In genomic region chr19:58553799-58554493, GRCh38 we compare ENCODE assay signal across 7 cellular contexts. TPM values are rescaled to one million over a fixed set of nuclear protein-coding genes. Genes with fewer than 3 reads are reported as not detected.
A peak's percentile ranks its signal among the peaks of the same experiment; 100 is the strongest.
DNase-seq lines count a peak whose midpoint lies in the region; ATAC-seq and TF ChIP-seq lines count a peak whose summit lies in the region.

No MANE protein-coding gene starts in this region.

- CTCF ChIA-PET in IMR-90 (lab: Yijun Ruan, JAX) = no interaction called here

- H3K4me1 ChIP-seq in IMR-90 (ENCODE audit: control insufficient read depth, insufficient read depth, low read length) = peaks cover 17% of the 10 kb centered on the region

- H2BK5ac ChIP-seq in IMR-90 (ENCODE audit: low read depth, low read length, poor library complexity, severe bottlenecking) = peak overlapping the region; percentile 77

- POLR2A ChIA-PET in IMR-90 (lab: Charles Lee; ENCODE audit: unreplicated experiment) = no interaction called here

- H3K14ac ChIP-seq in IMR-90 (replicated peaks; ENCODE audit: low read depth, low read length) = peak overlapping the region; percentile 97

- H3K9ac ChIP-seq in IMR-90 (ENCODE audit: low read depth, low read length) = peak overlapping the region; percentile 74

- peaks cover 41% of the 10 kb centered on the region for H4K20me1 ChIP-seq in IMR-90 (ENCODE audit: insufficient read depth, low read length)

- peak overlapping the region; percentile 100 for H2AK9ac ChIP-seq in IMR-90 (replicated peaks; ENCODE audit: low read depth, low read length, poor library complexity)

- H2AFZ ChIP-seq in IMR-90 (replicated peaks; ENCODE audit: low read length, poor library complexity) = peak overlapping the region; percentile 96

- in situ Hi-C loops in IMR-90 (cut with MboI; ENCODE audit: low sequenced_read_pairs) = no loop called here

- dilution Hi-C loops in IMR-90 (cut with HindIII; ENCODE audit: low sequenced_read_pairs, unreplicated experiment) = no loop called here

- BruUV-seq in IMR-90 (replicated peaks; lab: Mats Ljungman, UMichigan) = no TSS peak

- H3K27me3 ChIP-seq in IMR-90 (ENCODE audit: control insufficient read depth, insufficient read depth, low read length) (no peaks in the 10 kb centered on the region), kidney epithelial cell (ENCODE audit: control insufficient read depth, insufficient read depth, low read length) (no peaks in the 10 kb centered on the region)

- H3K4me1 Mint-ChIP-seq in activated naive CD8-positive, alpha-beta T cell treated with anti-CD3 and anti-CD28 coated beads, Interleukin-2, amount 50 U/mL, for 24 hours = peaks cover 58% of the 10 kb centered on the region

- peak overlapping the region; percentile 99 for H3K4me3 Mint-ChIP-seq in activated naive CD8-positive, alpha-beta T cell treated with anti-CD3 and anti-CD28 coated beads, Interleukin-2, amount 50 U/mL, for 24 hours

- 45% methylated on average over 5 of the region's 18 CpGs; no CpG with 5 or more reads in 1 of the 2 experiments for WGBS in IMR-90 (ENCODE audit: extremely low coverage in 2 of 2, insufficient read length in 1 of 2), 2 experiments

- H3K9me3 Mint-ChIP-seq in activated naive CD8-positive, alpha-beta T cell treated with anti-CD3 and anti-CD28 coated beads, Interleukin-2, amount 50 U/mL, for 24 hours = no peaks in the 10 kb centered on the region

- H3K27me3 Mint-ChIP-seq in activated naive CD8-positive, alpha-beta T cell treated with anti-CD3 and anti-CD28 coated beads, Interleukin-2, amount 50 U/mL, for 24 hours = peaks cover 2% of the 10 kb centered on the region

- no peak overlapping the region for H2BK15ac ChIP-seq in IMR-90 (ENCODE audit: low read depth, low read length)

- TF ChIP-seq CTCF in IMR-90 (conservative IDR thresholded peaks at IDR 0.05; ENCODE audit: low read depth, low read length) = no peak
- TF ChIP-seq CTCF in kidney epithelial cell (IDR thresholded peaks at IDR 0.05; ENCODE audit: insufficient read depth, low read length, poor library complexity, severe bottlenecking) = no peak

- peak overlapping the region; percentile 8; the same call in 1 of the 2 replicates for H2BK120ac ChIP-seq in IMR-90 (ENCODE audit: low read depth, low read length)

- TF ChIP-seq RAD21 in IMR-90 (IDR thresholded peaks at IDR 0.05; ENCODE audit: low read length) = no peak

- no peak for ATAC-seq in IMR-90 (ENCODE audit: low read depth)
- no peak for ATAC-seq in activated naive CD8-positive, alpha-beta T cell treated with anti-CD3 and anti-CD28 coated beads, Interleukin-2, amount 50 U/mL, for 24 hours

- peak overlapping the region; percentile 86 for H3K23ac ChIP-seq in IMR-90 (ENCODE audit: low read depth, low read length)

- peak overlapping the region; percentile 68 for H4K5ac ChIP-seq in IMR-90 (ENCODE audit: low read depth, low read length)

- H3K9me1 ChIP-seq in IMR-90 (ENCODE audit: insufficient read depth, low read length) = peaks cover 14% of the 10 kb centered on the region

- peak overlapping the region; percentile 98 for H3K27ac Mint-ChIP-seq in activated naive CD8-positive, alpha-beta T cell treated with anti-CD3 and anti-CD28 coated beads, Interleukin-2, amount 50 U/mL, for 24 hours

- peaks cover 71% of the 10 kb centered on the region for H3K36me3 Mint-ChIP-seq in activated naive CD8-positive, alpha-beta T cell treated with anti-CD3 and anti-CD28 coated beads, Interleukin-2, amount 50 U/mL, for 24 hours (ENCODE audit: low read depth)

- H4K91ac ChIP-seq in IMR-90 (ENCODE audit: insufficient read depth, low read depth, low read length) = peak overlapping the region; percentile 91

- H3K18ac ChIP-seq in IMR-90 (ENCODE audit: low read depth, low read length) = no peak overlapping the region

- H3K27ac ChIP-seq in IMR-90 (ENCODE audit: insufficient read depth, low read length) (peak overlapping the region; percentile 80), substantia nigra (ENCODE audit: low read depth, low read length, poor library complexity, severe bottlenecking) (peak overlapping the region; percentile 93)

- TF ChIP-seq POLR2A in IMR-90 (IDR thresholded peaks at IDR 0.05; ENCODE audit: low read depth, low read length) = no peak; the same call in 1 of the 2 replicates

- intact Hi-C loops in IMR-90 (cut with micrococcal nuclease) = no loop called here

- H2BK20ac ChIP-seq in IMR-90 (ENCODE audit: low read depth, low read length) = no peak overlapping the region

- H3K4ac ChIP-seq in IMR-90 (ENCODE audit: low read depth, low read length) = peak overlapping the region; percentile 95

- DNase-seq in IMR-90 (no peak), kidney epithelial cell (ENCODE audit: low read depth) (no peak), substantia nigra (lab: John Stamatoyannopoulos, UW) (no peak), NCI-H1105 (lab: John Stamatoyannopoulos, UW) (no peak), ureter (ENCODE audit: low spot score) (no peak)
- no peak for DNase-seq in activated naive CD8-positive, alpha-beta T cell treated with anti-CD3 and anti-CD28 coated beads, Interleukin-2, amount 50 U/mL, for 24 hours
- no peak for DNase-seq in central memory CD4-positive, alpha-beta T cell

- H3K36me3 ChIP-seq in IMR-90 (ENCODE audit: control insufficient read depth, insufficient read depth, low read length) = peaks cover 50% of the 10 kb centered on the region
- H3K36me3 ChIP-seq in kidney epithelial cell (ENCODE audit: control insufficient read depth, insufficient read depth, low read length) = peaks cover 8% of the 10 kb centered on the region

- H4K8ac ChIP-seq in IMR-90 (ENCODE audit: low read depth in 2 of 2, low read length in 2 of 2) = peak overlapping the region; percentile 97 to 99

- peaks cover 23 to 67% of the 10 kb centered on the region in 2 experiments for H3K79me1 ChIP-seq in IMR-90 (ENCODE audit: low read depth in 1 of 2, low read length in 2 of 2)

- H3K4me3 ChIP-seq in IMR-90 (ENCODE audit: insufficient read depth, low read depth, low read length) (peak overlapping the region; percentile 55), kidney epithelial cell (ENCODE audit: low read depth, low read length) (peak overlapping the region; percentile 71)

- H3K9me3 ChIP-seq in IMR-90 (ENCODE audit: control insufficient read depth, insufficient read depth, low read length) = no peaks in the 10 kb centered on the region

- H2AK5ac ChIP-seq in IMR-90 (ENCODE audit: low read depth, low read length) = peak overlapping the region; percentile 96

- peak overlapping the region; percentile 90 for H3K4me2 ChIP-seq in IMR-90 (ENCODE audit: low read depth, low read length)

- H3K56ac ChIP-seq in IMR-90 (ENCODE audit: extremely low read depth, insufficient read depth, low read length) = peak overlapping the region; percentile 35

TF ChIP-seq in IMR-90, 13 proteins besides CTCF, POLR2A, EP300 and RAD21 (continues in another document):
- TF ChIP-seq CHD1 (IDR thresholded peaks at IDR 0.05; ENCODE audit: low read depth, low read length) = no peak
- TF ChIP-seq BHLHE40 (IDR thresholded peaks at IDR 0.05; ENCODE audit: low read depth, low read length) = no peak
- no peak for TF ChIP-seq MAZ (IDR thresholded peaks at IDR 0.05; ENCODE audit: borderline replicate concordance, low read depth, low read length)
- no peak for TF ChIP-seq MAFK (IDR thresholded peaks at IDR 0.05; ENCODE audit: low read depth, low read length)
- no peak for TF ChIP-seq RFX5 (IDR thresholded peaks at IDR 0.05; ENCODE audit: low read depth, low read length)
- no peak for TF ChIP-seq MXI1 (IDR thresholded peaks at IDR 0.05; ENCODE audit: borderline replicate concordance, low read depth, low read length)
- TF ChIP-seq, protein P1, sequence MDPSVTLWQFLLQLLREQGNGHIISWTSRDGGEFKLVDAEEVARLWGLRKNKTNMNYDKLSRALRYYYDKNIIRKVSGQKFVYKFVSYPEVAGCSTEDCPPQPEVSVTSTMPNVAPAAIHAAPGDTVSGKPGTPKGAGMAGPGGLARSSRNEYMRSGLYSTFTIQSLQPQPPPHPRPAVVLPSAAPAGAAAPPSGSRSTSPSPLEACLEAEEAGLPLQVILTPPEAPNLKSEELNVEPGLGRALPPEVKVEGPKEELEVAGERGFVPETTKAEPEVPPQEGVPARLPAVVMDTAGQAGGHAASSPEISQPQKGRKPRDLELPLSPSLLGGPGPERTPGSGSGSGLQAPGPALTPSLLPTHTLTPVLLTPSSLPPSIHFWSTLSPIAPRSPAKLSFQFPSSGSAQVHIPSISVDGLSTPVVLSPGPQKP (IDR thresholded peaks at IDR 0.05; ENCODE audit: borderline replicate concordance, low read depth, low read length) = no peak
- no peak for TF ChIP-seq RCOR1 (IDR thresholded peaks at IDR 0.05; ENCODE audit: insufficient replicate concordance, low read length)
- TF ChIP-seq FOS (IDR thresholded peaks at IDR 0.05; ENCODE audit: low read depth, low read length) = no peak
- no peak for TF ChIP-seq SMC3 (IDR thresholded peaks at IDR 0.05; ENCODE audit: low read depth, low read length)
- no peak for TF ChIP-seq NFE2L2 (IDR thresholded peaks at IDR 0.05; ENCODE audit: low read depth, low read length)

RNA-seq across cellular contexts. Expression of gene CHMP2A, which starts 1.0 kb away (rescaled TPM):
- 105 and 128 TPM in 2 replicates for total RNA-seq in IMR-90 (2012; rRNA removed)
- polyA plus RNA-seq in IMR-90 (2012; rRNA removed) = 183 and 202 TPM in 2 replicates
- 206 and 255 TPM in 2 replicates for polyA plus RNA-seq in IMR-90 (2012; cell fraction: cytosol; rRNA removed)
- 88.8 and 142 TPM in 2 replicates for polyA plus RNA-seq in IMR-90 (2012; cell fraction: nucleus; rRNA removed; ENCODE audit: low replicate concordance)
- total RNA-seq in kidney epithelial cell = 139 and 154 TPM in 2 replicates
- 137 TPM for total RNA-seq in ureter

RNA-seq across cellular contexts. Expression of gene UBE2M, which starts 4.5 kb away (rescaled TPM):
- 55.9 and 63.0 TPM in 2 replicates for total RNA-seq in IMR-90 (2012; rRNA removed)
- polyA plus RNA-seq in IMR-90 (2012; rRNA removed) = 66.6 and 72.5 TPM in 2 replicates
- polyA plus RNA-seq in IMR-90 (2012; cell fraction: cytosol; rRNA removed) = 55.0 and 72.6 TPM in 2 replicates
- 82.7 and 116 TPM in 2 replicates for polyA plus RNA-seq in IMR-90 (2012; cell fraction: nucleus; rRNA removed; ENCODE audit: low replicate concordance)
- total RNA-seq in kidney epithelial cell = 50.3 and 58.2 TPM in 2 replicates
- total RNA-seq in ureter = 60.7 TPM

RNA-seq across cellular contexts. Expression of gene TRIM28, which starts 10.1 kb away (rescaled TPM):
- total RNA-seq in IMR-90 (2012; rRNA removed) (313 and 349 TPM in 2 replicates), kidney epithelial cell (381 and 470 TPM in 2 replicates), ureter (329 TPM)
- polyA plus RNA-seq in IMR-90 (2012; rRNA removed) = 465 and 964 TPM in 2 replicates
- 339 TPM in 2 replicates for polyA plus RNA-seq in IMR-90 (2012; cell fraction: cytosol; rRNA removed)
- polyA plus RNA-seq in IMR-90 (2012; cell fraction: nucleus; rRNA removed; ENCODE audit: low replicate concordance) = 522 and 1,051 TPM in 2 replicates

RNA-seq across cellular contexts. Expression of gene MZF1, which starts 19.2 kb away (rescaled TPM):
- total RNA-seq in IMR-90 (2012; rRNA removed) (3.4 and 3.6 TPM in 2 replicates), kidney epithelial cell (14.6 and 19.3 TPM in 2 replicates), ureter (43.4 TPM)
- 15.0 and 17.1 TPM in 2 replicates for polyA plus RNA-seq in IMR-90 (2012; rRNA removed)
- 4.3 and 11.4 TPM in 2 replicates for polyA plus RNA-seq in IMR-90 (2012; cell fraction: cytosol; rRNA removed)
- 136 and 263 TPM in 2 replicates for polyA plus RNA-seq in IMR-90 (2012; cell fraction: nucleus; rRNA removed; ENCODE audit: low replicate concordance)

RNA-seq across cellular contexts. Expression of gene ZBTB45, which starts 34.3 kb away (rescaled TPM):
- total RNA-seq in IMR-90 (2012; rRNA removed) (1.4 TPM in 2 replicates), kidney epithelial cell (15.6 and 16.2 TPM in 2 replicates), ureter (14.9 TPM)
- 9.7 and 13.5 TPM in 2 replicates for polyA plus RNA-seq in IMR-90 (2012; rRNA removed)
- polyA plus RNA-seq in IMR-90 (2012; cell fraction: cytosol; rRNA removed) = 9.5 and 13.5 TPM in 2 replicates
- polyA plus RNA-seq in IMR-90 (2012; cell fraction: nucleus; rRNA removed; ENCODE audit: low replicate concordance) = 13.1 and 26.4 TPM in 2 replicates
